In genomic region chr2:211722928-211723327, GRCh38 we compare ENCODE assay signal across 1 cellular context.
TF ChIP-seq lines count a peak whose summit lies in the region.

No MANE protein-coding gene starts in this region.

TF ChIP-seq in SK-N-SH, 30 proteins besides CTCF, POLR2A, EP300 and RAD21 (continued from another document):
- no peak for TF ChIP-seq USF1 (IDR thresholded peaks at IDR 0.05; ENCODE audit: borderline replicate concordance, low read depth)
